ENCODE assay signal across 8 cellular contexts in the genomic region with DNA sequence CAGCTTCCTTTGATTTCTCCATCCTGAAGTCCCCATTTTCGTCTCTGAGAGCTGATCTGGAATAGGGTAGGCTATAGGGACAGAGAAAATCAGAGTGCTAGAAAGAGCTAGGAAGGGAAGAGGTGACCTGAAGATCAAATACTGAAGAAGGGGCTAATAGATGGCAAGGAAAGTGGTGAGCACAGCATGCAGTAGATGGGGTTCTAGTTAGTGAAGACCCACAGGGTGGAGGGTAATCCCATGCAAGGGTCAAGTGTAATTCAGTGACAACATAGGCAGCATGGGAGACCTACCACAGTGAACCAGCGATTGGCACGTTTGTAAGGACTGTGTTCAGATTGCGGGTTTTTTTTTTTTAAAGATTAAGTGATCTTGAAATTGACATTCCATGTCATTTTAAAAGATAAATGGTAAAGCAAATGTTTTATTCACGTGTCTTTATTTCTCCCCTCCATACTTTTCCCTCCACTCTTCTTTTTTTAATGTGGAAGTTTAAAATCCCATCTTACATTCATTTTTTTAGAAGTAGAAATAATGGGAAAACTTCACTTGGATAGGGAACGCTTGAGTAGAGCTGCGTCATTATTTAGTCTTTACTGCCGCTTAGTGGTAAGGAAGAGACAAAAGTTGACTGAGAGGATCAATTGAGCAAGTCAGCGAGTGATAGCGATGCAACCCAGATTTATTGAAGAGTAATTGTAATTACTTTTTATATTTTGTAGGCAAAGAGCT. TPM values are rescaled to one million over a fixed set of nuclear protein-coding genes. Genes with fewer than 3 reads are reported as not detected.
DNase-seq lines count a peak whose midpoint lies in the region; ATAC-seq lines count a peak whose summit lies in the region.

No MANE protein-coding gene starts in this region.

- H3K9me3 Mint-ChIP-seq in activated T-cell treated with anti-CD3 and anti-CD28 coated beads, Interleukin-2, amount 50 U/mL, for 4 hours: no peaks in the 10 kb centered on the region
- H3K9me3 Mint-ChIP-seq in stimulated activated naive CD8-positive, alpha-beta T cell treated with anti-CD3 and anti-CD28 coated beads, Interleukin-15, amount 100 ng/mL, for 72 hours: no peaks in the 10 kb centered on the region

- H3K27ac Mint-ChIP-seq in stimulated activated naive CD8-positive, alpha-beta T cell treated with anti-CD3 and anti-CD28 coated beads, Interleukin-15, amount 100 ng/mL, for 72 hours: peak overlapping the region in 1 of 2 donors; percentile 69

- H3K4me3 Mint-ChIP-seq in activated T-cell treated with anti-CD3 and anti-CD28 coated beads, Interleukin-2, amount 50 U/mL, for 4 hours: no peak overlapping the region
- no peak overlapping the region for H3K4me3 Mint-ChIP-seq in stimulated activated naive CD8-positive, alpha-beta T cell treated with anti-CD3 and anti-CD28 coated beads, Interleukin-15, amount 100 ng/mL, for 72 hours

- peak; percentile 57 to 62 for ATAC-seq in activated T-cell treated with anti-CD3 and anti-CD28 coated beads, Interleukin-2, amount 50 U/mL, for 4 hours
- ATAC-seq in HG02870 (IDR thresholded peaks at IDR 0.05; ENCODE audit: unreplicated experiment): peak; percentile 80
- ATAC-seq in stimulated activated naive CD8-positive, alpha-beta T cell treated with anti-CD3 and anti-CD28 coated beads, Interleukin-15, amount 100 ng/mL, for 72 hours: peak; percentile 56
- ATAC-seq in GM21825 (IDR thresholded peaks at IDR 0.05; ENCODE audit: unreplicated experiment): no peak

- DNase-seq in activated T-cell treated with anti-CD3 and anti-CD28 coated beads, Interleukin-2, amount 50 U/mL, for 4 hours: no peak
- DNase-seq in activated T-cell treated with anti-CD3 and anti-CD28 coated beads, Interleukin-2, amount 50 U/mL, for 48 hours: no peak
- DNase-seq in NCI-H345 (lab: John Stamatoyannopoulos, UW): peak; percentile 41
- peak; percentile 72 for DNase-seq in astrocyte of the hippocampus (ENCODE audit: low read depth, low spot score)
- DNase-seq in iPS-NIHi11 (ENCODE audit: low spot score): peak; percentile 55
- no peak for DNase-seq in stimulated activated naive CD8-positive, alpha-beta T cell treated with anti-CD3 and anti-CD28 coated beads, Interleukin-15, amount 100 ng/mL, for 72 hours

- H3K36me3 Mint-ChIP-seq in activated T-cell treated with anti-CD3 and anti-CD28 coated beads, Interleukin-2, amount 50 U/mL, for 4 hours (ENCODE audit: insufficient read depth): no peaks in the 10 kb centered on the region

- H3K4me1 Mint-ChIP-seq in activated T-cell treated with anti-CD3 and anti-CD28 coated beads, Interleukin-2, amount 50 U/mL, for 4 hours (ENCODE audit: low read depth): peaks cover 1% of the 10 kb centered on the region
- H3K4me1 Mint-ChIP-seq in stimulated activated naive CD8-positive, alpha-beta T cell treated with anti-CD3 and anti-CD28 coated beads, Interleukin-15, amount 100 ng/mL, for 72 hours: no peaks in the 10 kb centered on the region

- H3K27me3 Mint-ChIP-seq in activated T-cell treated with anti-CD3 and anti-CD28 coated beads, Interleukin-2, amount 50 U/mL, for 4 hours (ENCODE audit: low read depth): peaks cover 14% of the 10 kb centered on the region
- H3K27me3 Mint-ChIP-seq in stimulated activated naive CD8-positive, alpha-beta T cell treated with anti-CD3 and anti-CD28 coated beads, Interleukin-15, amount 100 ng/mL, for 72 hours: peaks cover 17% of the 10 kb centered on the region

RNA-seq across cellular contexts. Expression of gene ABI1, which starts 21.0 kb away (rescaled TPM):
- total RNA-seq in activated T-cell treated with anti-CD3 and anti-CD28 coated beads, Interleukin-2, amount 50 U/mL, for 4 hours: 10 to 100 TPM; 36.0 to 40.6 (median 39.1) TPM

Comparison
In these comparisons a context has a peak if more than half of its experiments do, and no peak if none do; other contexts are left out.
1. DNase-seq: peak in NCI-H345 (single experiment), astrocyte of the hippocampus (single experiment) and iPS-NIHi11 (single experiment); none in activated T-cell treated with anti-CD3 and anti-CD28 coated beads, Interleukin-2, amount 50 U/mL, for 4 hours (single experiment), activated T-cell treated with anti-CD3 and anti-CD28 coated beads, Interleukin-2, amount 50 U/mL, for 48 hours (0 of 2) and stimulated activated naive CD8-positive, alpha-beta T cell treated with anti-CD3 and anti-CD28 coated beads, Interleukin-15, amount 100 ng/mL, for 72 hours (0 of 2).